In genomic region chr6:341914-342831, GRCh38 we compare ENCODE assay signal across 2 cellular contexts.
TF ChIP-seq lines count a peak whose summit lies in the region.

No MANE protein-coding gene starts in this region.

TF ChIP-seq in K562, 482 proteins besides CTCF, POLR2A, EP300 and RAD21 (continued from another document):
- TF ChIP-seq E2F3 (CRISPR knock-in tag; IDR thresholded peaks at IDR 0.05) (0 out of 2 replicates have a peak, but pooled peaks have one; percentile 35), USF1 (CRISPR knock-in tag; IDR thresholded peaks at IDR 0.05) (no peak), PHF8 (IDR thresholded peaks at IDR 0.05; ENCODE audit: borderline replicate concordance, low read length) (no peak), ZNF124 (CRISPR knock-in tag; IDR thresholded peaks at IDR 0.05) (no peak), CCAR2 (IDR thresholded peaks at IDR 0.05; ENCODE audit: low read depth, low read length) (no peak), TEAD2 (tag; IDR thresholded peaks at IDR 0.05) (no peak), NR2C2 (CRISPR knock-in tag; IDR thresholded peaks at IDR 0.05) (no peak), NR2C2 (tag; IDR thresholded peaks at IDR 0.05) (peak; percentile 21; the same call in 1 of the 2 replicates), NR2C1 (IDR thresholded peaks at IDR 0.05) (no peak), NR2C1 (tag; IDR thresholded peaks at IDR 0.05) (no peak), HDAC6 (IDR thresholded peaks at IDR 0.05; ENCODE audit: low read depth, low read length) (no peak), GATA2 (CRISPR knock-in tag; IDR thresholded peaks at IDR 0.05) (peak; percentile 14; the same call in 1 of the 2 replicates), RBM17 (IDR thresholded peaks at IDR 0.05; ENCODE audit: borderline replicate concordance, low read depth, low read length) (no peak), TFAP4 (CRISPR knock-in tag; IDR thresholded peaks at IDR 0.05; ENCODE audit: borderline replicate concordance) (no peak)

TF ChIP-seq in GM23338, 12 proteins besides CTCF, POLR2A, EP300 and RAD21:
- TF ChIP-seq ETS1 (IDR thresholded peaks at IDR 0.05) (no peak), ZNF114 (CRISPR knock-in tag; IDR thresholded peaks at IDR 0.05) (no peak), CREB1 (CRISPR knock-in tag; IDR thresholded peaks at IDR 0.05; ENCODE audit: low read depth) (no peak), REST (IDR thresholded peaks at IDR 0.05; ENCODE audit: unreplicated experiment) (no peak), EZH2 (IDR thresholded peaks at IDR 0.05; ENCODE audit: low read depth, unreplicated experiment) (no peak)
